In the genomic region with DNA sequence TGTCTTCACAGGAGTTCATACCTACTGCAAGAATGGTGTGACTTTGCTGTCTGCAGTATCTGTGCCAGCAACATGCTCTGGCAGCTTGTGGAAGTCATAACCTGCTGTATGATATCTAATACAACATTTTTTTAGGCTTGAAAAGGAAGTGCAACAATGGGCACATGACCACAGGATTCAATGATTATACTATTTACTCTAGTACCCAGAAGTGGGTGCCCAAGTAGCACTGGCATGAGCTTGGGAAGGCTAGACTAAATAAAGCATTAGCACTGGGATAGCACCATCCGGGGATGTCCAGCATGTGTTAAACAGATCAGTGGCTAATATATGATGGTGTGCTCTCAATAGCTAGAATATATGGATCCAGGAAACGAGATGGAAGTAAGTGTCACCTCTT, we compare ENCODE assay signal across 1 cellular context.
TF ChIP-seq lines count a peak whose summit lies in the region.

No MANE protein-coding gene starts in this region.

TF ChIP-seq in K562, 482 proteins besides CTCF, POLR2A, EP300 and RAD21 (continued from another document):
- TF ChIP-seq, protein P1, sequence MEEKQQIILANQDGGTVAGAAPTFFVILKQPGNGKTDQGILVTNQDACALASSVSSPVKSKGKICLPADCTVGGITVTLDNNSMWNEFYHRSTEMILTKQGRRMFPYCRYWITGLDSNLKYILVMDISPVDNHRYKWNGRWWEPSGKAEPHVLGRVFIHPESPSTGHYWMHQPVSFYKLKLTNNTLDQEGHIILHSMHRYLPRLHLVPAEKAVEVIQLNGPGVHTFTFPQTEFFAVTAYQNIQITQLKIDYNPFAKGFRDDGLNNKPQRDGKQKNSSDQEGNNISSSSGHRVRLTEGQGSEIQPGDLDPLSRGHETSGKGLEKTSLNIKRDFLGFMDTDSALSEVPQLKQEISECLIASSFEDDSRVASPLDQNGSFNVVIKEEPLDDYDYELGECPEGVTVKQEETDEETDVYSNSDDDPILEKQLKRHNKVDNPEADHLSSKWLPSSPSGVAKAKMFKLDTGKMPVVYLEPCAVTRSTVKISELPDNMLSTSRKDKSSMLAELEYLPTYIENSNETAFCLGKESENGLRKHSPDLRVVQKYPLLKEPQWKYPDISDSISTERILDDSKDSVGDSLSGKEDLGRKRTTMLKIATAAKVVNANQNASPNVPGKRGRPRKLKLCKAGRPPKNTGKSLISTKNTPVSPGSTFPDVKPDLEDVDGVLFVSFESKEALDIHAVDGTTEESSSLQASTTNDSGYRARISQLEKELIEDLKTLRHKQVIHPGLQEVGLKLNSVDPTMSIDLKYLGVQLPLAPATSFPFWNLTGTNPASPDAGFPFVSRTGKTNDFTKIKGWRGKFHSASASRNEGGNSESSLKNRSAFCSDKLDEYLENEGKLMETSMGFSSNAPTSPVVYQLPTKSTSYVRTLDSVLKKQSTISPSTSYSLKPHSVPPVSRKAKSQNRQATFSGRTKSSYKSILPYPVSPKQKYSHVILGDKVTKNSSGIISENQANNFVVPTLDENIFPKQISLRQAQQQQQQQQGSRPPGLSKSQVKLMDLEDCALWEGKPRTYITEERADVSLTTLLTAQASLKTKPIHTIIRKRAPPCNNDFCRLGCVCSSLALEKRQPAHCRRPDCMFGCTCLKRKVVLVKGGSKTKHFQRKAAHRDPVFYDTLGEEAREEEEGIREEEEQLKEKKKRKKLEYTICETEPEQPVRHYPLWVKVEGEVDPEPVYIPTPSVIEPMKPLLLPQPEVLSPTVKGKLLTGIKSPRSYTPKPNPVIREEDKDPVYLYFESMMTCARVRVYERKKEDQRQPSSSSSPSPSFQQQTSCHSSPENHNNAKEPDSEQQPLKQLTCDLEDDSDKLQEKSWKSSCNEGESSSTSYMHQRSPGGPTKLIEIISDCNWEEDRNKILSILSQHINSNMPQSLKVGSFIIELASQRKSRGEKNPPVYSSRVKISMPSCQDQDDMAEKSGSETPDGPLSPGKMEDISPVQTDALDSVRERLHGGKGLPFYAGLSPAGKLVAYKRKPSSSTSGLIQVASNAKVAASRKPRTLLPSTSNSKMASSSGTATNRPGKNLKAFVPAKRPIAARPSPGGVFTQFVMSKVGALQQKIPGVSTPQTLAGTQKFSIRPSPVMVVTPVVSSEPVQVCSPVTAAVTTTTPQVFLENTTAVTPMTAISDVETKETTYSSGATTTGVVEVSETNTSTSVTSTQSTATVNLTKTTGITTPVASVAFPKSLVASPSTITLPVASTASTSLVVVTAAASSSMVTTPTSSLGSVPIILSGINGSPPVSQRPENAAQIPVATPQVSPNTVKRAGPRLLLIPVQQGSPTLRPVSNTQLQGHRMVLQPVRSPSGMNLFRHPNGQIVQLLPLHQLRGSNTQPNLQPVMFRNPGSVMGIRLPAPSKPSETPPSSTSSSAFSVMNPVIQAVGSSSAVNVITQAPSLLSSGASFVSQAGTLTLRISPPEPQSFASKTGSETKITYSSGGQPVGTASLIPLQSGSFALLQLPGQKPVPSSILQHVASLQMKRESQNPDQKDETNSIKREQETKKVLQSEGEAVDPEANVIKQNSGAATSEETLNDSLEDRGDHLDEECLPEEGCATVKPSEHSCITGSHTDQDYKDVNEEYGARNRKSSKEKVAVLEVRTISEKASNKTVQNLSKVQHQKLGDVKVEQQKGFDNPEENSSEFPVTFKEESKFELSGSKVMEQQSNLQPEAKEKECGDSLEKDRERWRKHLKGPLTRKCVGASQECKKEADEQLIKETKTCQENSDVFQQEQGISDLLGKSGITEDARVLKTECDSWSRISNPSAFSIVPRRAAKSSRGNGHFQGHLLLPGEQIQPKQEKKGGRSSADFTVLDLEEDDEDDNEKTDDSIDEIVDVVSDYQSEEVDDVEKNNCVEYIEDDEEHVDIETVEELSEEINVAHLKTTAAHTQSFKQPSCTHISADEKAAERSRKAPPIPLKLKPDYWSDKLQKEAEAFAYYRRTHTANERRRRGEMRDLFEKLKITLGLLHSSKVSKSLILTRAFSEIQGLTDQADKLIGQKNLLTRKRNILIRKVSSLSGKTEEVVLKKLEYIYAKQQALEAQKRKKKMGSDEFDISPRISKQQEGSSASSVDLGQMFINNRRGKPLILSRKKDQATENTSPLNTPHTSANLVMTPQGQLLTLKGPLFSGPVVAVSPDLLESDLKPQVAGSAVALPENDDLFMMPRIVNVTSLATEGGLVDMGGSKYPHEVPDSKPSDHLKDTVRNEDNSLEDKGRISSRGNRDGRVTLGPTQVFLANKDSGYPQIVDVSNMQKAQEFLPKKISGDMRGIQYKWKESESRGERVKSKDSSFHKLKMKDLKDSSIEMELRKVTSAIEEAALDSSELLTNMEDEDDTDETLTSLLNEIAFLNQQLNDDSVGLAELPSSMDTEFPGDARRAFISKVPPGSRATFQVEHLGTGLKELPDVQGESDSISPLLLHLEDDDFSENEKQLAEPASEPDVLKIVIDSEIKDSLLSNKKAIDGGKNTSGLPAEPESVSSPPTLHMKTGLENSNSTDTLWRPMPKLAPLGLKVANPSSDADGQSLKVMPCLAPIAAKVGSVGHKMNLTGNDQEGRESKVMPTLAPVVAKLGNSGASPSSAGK (IDR thresholded peaks at IDR 0.05): no peak
- no peak for TF ChIP-seq NFIX (CRISPR knock-in tag; IDR thresholded peaks at IDR 0.05; ENCODE audit: low read depth)
- TF ChIP-seq ETV1 (tag; conservative IDR thresholded peaks at IDR 0.05; ENCODE audit: low read depth): no peak
- TF ChIP-seq ZNF197 (CRISPR knock-in tag; IDR thresholded peaks at IDR 0.05; ENCODE audit: low read depth): no peak
- no peak for TF ChIP-seq DPF2 (IDR thresholded peaks at IDR 0.05)
- no peak for TF ChIP-seq ZNF75A (CRISPR knock-in tag; IDR thresholded peaks at IDR 0.05)
- no peak for TF ChIP-seq TAL1 (IDR thresholded peaks at IDR 0.05)
